In genomic region chr6:80622641-80623040, GRCh38 we compare ENCODE assay signal across 1 cellular context.
TF ChIP-seq lines count a peak whose summit lies in the region.

No MANE protein-coding gene starts in this region.

TF ChIP-seq in A549, 52 proteins besides CTCF, POLR2A, EP300 and RAD21:
- 0 out of 2 replicates have a peak, but pooled peaks have one; percentile 8 for TF ChIP-seq EHMT2 (IDR thresholded peaks at IDR 0.05; ENCODE audit: low read depth)
- no peak for TF ChIP-seq RCOR1 (IDR thresholded peaks at IDR 0.05; ENCODE audit: low read depth, low read length)
